2 cellular contexts compared by ENCODE assay signal in genomic region chr4:17809667-17810066, GRCh38.
TF ChIP-seq lines count a peak whose summit lies in the region.

No MANE protein-coding gene starts in this region.

TF ChIP-seq in SK-N-SH, 30 proteins besides CTCF, POLR2A, EP300 and RAD21 (continued from another document):
- no peak for TF ChIP-seq USF2 (IDR thresholded peaks at IDR 0.05; ENCODE audit: borderline replicate concordance, low read depth, low read length)
- TF ChIP-seq TCF12 (IDR thresholded peaks at IDR 0.05) = no peak
- TF ChIP-seq RXRA (IDR thresholded peaks at IDR 0.05; ENCODE audit: borderline replicate concordance, low read depth) = no peak
- no peak for TF ChIP-seq EZH2phosphoT487 (IDR thresholded peaks at IDR 0.05; ENCODE audit: borderline replicate concordance, low read depth)
- TF ChIP-seq FOXJ3 (CRISPR knock-in tag; IDR thresholded peaks at IDR 0.05) = no peak
- TF ChIP-seq, protein P1, sequence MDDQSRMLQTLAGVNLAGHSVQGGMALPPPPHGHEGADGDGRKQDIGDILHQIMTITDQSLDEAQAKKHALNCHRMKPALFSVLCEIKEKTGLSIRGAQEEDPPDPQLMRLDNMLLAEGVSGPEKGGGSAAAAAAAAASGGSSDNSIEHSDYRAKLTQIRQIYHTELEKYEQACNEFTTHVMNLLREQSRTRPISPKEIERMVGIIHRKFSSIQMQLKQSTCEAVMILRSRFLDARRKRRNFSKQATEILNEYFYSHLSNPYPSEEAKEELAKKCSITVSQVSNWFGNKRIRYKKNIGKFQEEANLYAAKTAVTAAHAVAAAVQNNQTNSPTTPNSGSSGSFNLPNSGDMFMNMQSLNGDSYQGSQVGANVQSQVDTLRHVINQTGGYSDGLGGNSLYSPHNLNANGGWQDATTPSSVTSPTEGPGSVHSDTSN (IDR thresholded peaks at IDR 0.05) = no peak
- no peak for TF ChIP-seq FOSL2 (IDR thresholded peaks at IDR 0.05; ENCODE audit: borderline replicate concordance, low read depth)
- TF ChIP-seq, protein P2, sequence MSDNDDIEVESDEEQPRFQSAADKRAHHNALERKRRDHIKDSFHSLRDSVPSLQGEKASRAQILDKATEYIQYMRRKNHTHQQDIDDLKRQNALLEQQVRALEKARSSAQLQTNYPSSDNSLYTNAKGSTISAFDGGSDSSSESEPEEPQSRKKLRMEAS (IDR thresholded peaks at IDR 0.05; ENCODE audit: low read depth) = no peak
- no peak for TF ChIP-seq JUND (IDR thresholded peaks at IDR 0.05)
- no peak for TF ChIP-seq TAF1 (IDR thresholded peaks at IDR 0.05; ENCODE audit: borderline replicate concordance, low read depth, low read length)
- no peak for TF ChIP-seq CHD2 (IDR thresholded peaks at IDR 0.05; ENCODE audit: low read length, partially characterized antibody)
- TF ChIP-seq NFIC (IDR thresholded peaks at IDR 0.05; ENCODE audit: borderline replicate concordance) = no peak
- TF ChIP-seq FOXM1 (IDR thresholded peaks at IDR 0.05; ENCODE audit: low read depth) = no peak
- TF ChIP-seq NRF1 (IDR thresholded peaks at IDR 0.05; ENCODE audit: low read depth, low read length) = no peak
- TF ChIP-seq MEF2A (IDR thresholded peaks at IDR 0.05; ENCODE audit: borderline replicate concordance, low read depth) = no peak
- TF ChIP-seq GABPA (IDR thresholded peaks at IDR 0.05; ENCODE audit: low read depth) = no peak

TF ChIP-seq in SK-N-SH treated with all-trans-retinoic acid at 6 μM for 48 hours, 23 proteins besides CTCF, POLR2A, EP300 and RAD21 (continued from another document):
- TF ChIP-seq, protein P3, sequence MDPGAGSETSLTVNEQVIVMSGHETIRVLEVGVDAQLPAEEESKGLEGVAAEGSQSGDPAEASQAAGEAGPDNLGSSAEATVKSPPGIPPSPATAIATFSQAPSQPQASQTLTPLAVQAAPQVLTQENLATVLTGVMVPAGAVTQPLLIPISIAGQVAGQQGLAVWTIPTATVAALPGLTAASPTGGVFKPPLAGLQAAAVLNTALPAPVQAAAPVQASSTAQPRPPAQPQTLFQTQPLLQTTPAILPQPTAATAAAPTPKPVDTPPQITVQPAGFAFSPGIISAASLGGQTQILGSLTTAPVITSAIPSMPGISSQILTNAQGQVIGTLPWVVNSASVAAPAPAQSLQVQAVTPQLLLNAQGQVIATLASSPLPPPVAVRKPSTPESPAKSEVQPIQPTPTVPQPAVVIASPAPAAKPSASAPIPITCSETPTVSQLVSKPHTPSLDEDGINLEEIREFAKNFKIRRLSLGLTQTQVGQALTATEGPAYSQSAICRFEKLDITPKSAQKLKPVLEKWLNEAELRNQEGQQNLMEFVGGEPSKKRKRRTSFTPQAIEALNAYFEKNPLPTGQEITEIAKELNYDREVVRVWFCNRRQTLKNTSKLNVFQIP (CRISPR knock-in tag; IDR thresholded peaks at IDR 0.05; ENCODE audit: borderline replicate concordance, low read depth) = no peak
- TF ChIP-seq ZC3H10 (CRISPR knock-in tag; IDR thresholded peaks at IDR 0.05) = no peak
- no peak for TF ChIP-seq OSR1 (CRISPR knock-in tag; IDR thresholded peaks at IDR 0.05)
- no peak for TF ChIP-seq CSRNP3 (CRISPR knock-in tag; IDR thresholded peaks at IDR 0.05)
- no peak for TF ChIP-seq ESRRG (CRISPR knock-in tag; IDR thresholded peaks at IDR 0.05)
- no peak for TF ChIP-seq CSDC2 (CRISPR knock-in tag; IDR thresholded peaks at IDR 0.05)
- no peak for TF ChIP-seq ZNF70 (CRISPR knock-in tag; IDR thresholded peaks at IDR 0.05)
- no peak for TF ChIP-seq RARB (CRISPR knock-in tag; IDR thresholded peaks at IDR 0.05)
- no peak for TF ChIP-seq ZNF8 (CRISPR knock-in tag; IDR thresholded peaks at IDR 0.05)
- TF ChIP-seq, protein P4, sequence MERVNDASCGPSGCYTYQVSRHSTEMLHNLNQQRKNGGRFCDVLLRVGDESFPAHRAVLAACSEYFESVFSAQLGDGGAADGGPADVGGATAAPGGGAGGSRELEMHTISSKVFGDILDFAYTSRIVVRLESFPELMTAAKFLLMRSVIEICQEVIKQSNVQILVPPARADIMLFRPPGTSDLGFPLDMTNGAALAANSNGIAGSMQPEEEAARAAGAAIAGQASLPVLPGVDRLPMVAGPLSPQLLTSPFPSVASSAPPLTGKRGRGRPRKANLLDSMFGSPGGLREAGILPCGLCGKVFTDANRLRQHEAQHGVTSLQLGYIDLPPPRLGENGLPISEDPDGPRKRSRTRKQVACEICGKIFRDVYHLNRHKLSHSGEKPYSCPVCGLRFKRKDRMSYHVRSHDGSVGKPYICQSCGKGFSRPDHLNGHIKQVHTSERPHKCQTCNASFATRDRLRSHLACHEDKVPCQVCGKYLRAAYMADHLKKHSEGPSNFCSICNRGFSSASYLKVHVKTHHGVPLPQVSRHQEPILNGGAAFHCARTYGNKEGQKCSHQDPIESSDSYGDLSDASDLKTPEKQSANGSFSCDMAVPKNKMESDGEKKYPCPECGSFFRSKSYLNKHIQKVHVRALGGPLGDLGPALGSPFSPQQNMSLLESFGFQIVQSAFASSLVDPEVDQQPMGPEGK (CRISPR knock-in tag; IDR thresholded peaks at IDR 0.05; ENCODE audit: borderline replicate concordance) = no peak
- TF ChIP-seq BACH2 (CRISPR knock-in tag; IDR thresholded peaks at IDR 0.05; ENCODE audit: borderline replicate concordance) = no peak
